In the genomic region with DNA sequence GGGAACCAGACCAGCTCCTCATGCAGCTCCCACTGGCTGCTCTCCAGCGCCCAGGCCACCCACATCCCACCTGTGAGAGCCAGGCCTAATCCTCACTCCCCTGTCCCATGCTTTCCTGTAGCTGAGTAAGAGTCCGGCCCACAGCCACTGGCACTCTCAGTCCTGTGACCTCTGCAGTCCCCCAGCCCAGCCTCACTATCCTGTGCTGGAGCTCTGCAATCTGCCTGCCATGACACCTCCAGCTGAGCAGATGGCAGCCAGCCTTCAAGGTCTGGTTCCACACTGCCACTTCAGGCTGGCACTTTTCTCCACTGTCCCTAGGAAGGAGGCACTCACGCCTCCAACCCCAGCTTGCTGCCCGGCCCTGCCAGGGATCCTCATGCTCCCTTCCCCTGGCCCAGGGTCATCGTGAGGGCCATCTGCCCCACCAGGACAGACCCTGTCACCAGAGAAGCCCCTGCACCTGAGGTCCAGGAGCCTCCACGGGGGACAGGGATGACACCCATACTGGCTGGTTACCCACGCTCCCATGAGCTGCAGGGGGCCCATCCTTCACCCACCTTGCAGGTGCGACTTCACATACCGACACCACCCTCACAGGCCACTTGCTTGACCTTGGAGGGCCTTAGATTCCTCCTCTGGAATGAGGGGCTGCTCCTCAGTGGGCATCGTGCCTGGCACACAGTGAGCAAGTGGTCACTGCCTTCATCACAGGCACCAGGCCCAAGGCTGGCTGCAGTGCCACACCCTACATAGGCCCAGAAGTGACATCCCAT, we compare ENCODE assay signal across 1 cellular context.
TF ChIP-seq lines count a peak whose summit lies in the region.

No MANE protein-coding gene starts in this region.

TF ChIP-seq in IMR-90, 13 proteins besides CTCF, POLR2A, EP300 and RAD21 (continued from another document):
- TF ChIP-seq USF2 (IDR thresholded peaks at IDR 0.05; ENCODE audit: low read depth, low read length) (no peak), CEBPB (IDR thresholded peaks at IDR 0.05; ENCODE audit: low read depth, low read length) (no peak), RCOR1 (IDR thresholded peaks at IDR 0.05; ENCODE audit: insufficient replicate concordance, low read length) (no peak), SMC3 (IDR thresholded peaks at IDR 0.05; ENCODE audit: low read depth, low read length) (no peak), MXI1 (IDR thresholded peaks at IDR 0.05; ENCODE audit: borderline replicate concordance, low read depth, low read length) (no peak), MAZ (IDR thresholded peaks at IDR 0.05; ENCODE audit: borderline replicate concordance, low read depth, low read length) (no peak), FOS (IDR thresholded peaks at IDR 0.05; ENCODE audit: low read depth, low read length) (no peak), NFE2L2 (IDR thresholded peaks at IDR 0.05; ENCODE audit: low read depth, low read length) (no peak)
- TF ChIP-seq, protein P1, sequence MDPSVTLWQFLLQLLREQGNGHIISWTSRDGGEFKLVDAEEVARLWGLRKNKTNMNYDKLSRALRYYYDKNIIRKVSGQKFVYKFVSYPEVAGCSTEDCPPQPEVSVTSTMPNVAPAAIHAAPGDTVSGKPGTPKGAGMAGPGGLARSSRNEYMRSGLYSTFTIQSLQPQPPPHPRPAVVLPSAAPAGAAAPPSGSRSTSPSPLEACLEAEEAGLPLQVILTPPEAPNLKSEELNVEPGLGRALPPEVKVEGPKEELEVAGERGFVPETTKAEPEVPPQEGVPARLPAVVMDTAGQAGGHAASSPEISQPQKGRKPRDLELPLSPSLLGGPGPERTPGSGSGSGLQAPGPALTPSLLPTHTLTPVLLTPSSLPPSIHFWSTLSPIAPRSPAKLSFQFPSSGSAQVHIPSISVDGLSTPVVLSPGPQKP (IDR thresholded peaks at IDR 0.05; ENCODE audit: borderline replicate concordance, low read depth, low read length), result no peak
